In genomic region chr2:241555711-241556110, GRCh38 we compare ENCODE assay signal across 25 cellular contexts. TPM values are rescaled to one million over a fixed set of nuclear protein-coding genes. Genes with fewer than 3 reads are reported as not detected.
A peak's percentile ranks its signal among the peaks of the same experiment; 100 is the strongest.
DNase-seq lines count a peak whose midpoint lies in the region; ATAC-seq, FAIRE-seq and TF ChIP-seq lines count a peak whose summit lies in the region.
"Had no signal": no experiment of that assay in that cellular context is flagged by ENCODE, and none has a peak within 500 bp of the region (broad histone marks: within the 10 kb centered on the region; RNA-seq: fewer than 3 reads in every experiment).

No MANE protein-coding gene starts in this region.

- TF ChIP-seq POLR2A in K562 (conservative IDR thresholded peaks at IDR 0.05), result no peak

- H3K9me1 ChIP-seq in K562 (ENCODE audit: control insufficient read depth, insufficient read depth, low read length) (no peaks in the 10 kb centered on the region), keratinocyte (ENCODE audit: control insufficient read depth, extremely low read depth, insufficient read depth, low read length) (no peaks in the 10 kb centered on the region)

- H4K20me1 ChIP-seq in K562 (replicated peaks; ENCODE audit: control insufficient read depth, insufficient read depth, low read length), result peaks cover 5% of the 10 kb centered on the region; the same call in 1 of the 2 replicates
- no peaks in the 10 kb centered on the region for H4K20me1 ChIP-seq in keratinocyte (ENCODE audit: control insufficient read depth, extremely low read depth, insufficient read depth, low read length)

- H3K36me3 ChIP-seq in K562 (ENCODE audit: control insufficient read depth, insufficient read depth, low read length), result no peaks in the 10 kb centered on the region
- H3K36me3 ChIP-seq in keratinocyte (ENCODE audit: control insufficient read depth in 2 of 2, extremely low read depth in 1 of 2, insufficient read depth in 2 of 2, low read length in 2 of 2), result no peaks in the 10 kb centered on the region
- H3K36me3 ChIP-seq: BLaER1 treated with 17β-estradiol and CSF1 and Interleukin-3, amounts not matched to agents 10 nM and 100 nM had no signal

- no peaks in the 10 kb centered on the region for H3K9me3 ChIP-seq in K562 (replicated peaks; ENCODE audit: control insufficient read depth, insufficient read depth, low read depth, low read length)
- H3K9me3 ChIP-seq in keratinocyte (ENCODE audit: control insufficient read depth, low read depth, low read length), result no peaks in the 10 kb centered on the region
- H3K9me3 ChIP-seq: testis had no signal

- in situ Hi-C loops in K562 (cut with MboI), result no loop called here

- TF ChIP-seq CTCF in K562 (IDR thresholded peaks at IDR 0.05 in 2 of 3, conservative IDR thresholded peaks at IDR 0.05 in 1 of 3; ENCODE audit: insufficient read depth in 2 of 3, low read depth in 1 of 3, low read length in 3 of 3) (no peak), keratinocyte (optimal IDR thresholded peaks at IDR 0.05 in 1 of 3, IDR thresholded peaks at IDR 0.05 in 1 of 3, conservative IDR thresholded peaks at IDR 0.05 in 1 of 3; ENCODE audit: extremely low read depth in 1 of 3, insufficient read depth in 2 of 3, low read length in 3 of 3) (no peak)

- no peak overlapping the region for H3K4me3 ChIP-seq in Jurkat, Clone E6-1 (ENCODE audit: low read length)
- H3K4me3 ChIP-seq in K562 (no peak overlapping the region), keratinocyte (ENCODE audit: control insufficient read depth in 2 of 3, extremely low read depth in 1 of 3, insufficient read depth in 2 of 3, low read depth in 1 of 3, low read length in 3 of 3) (no peak overlapping the region)
- H3K4me3 ChIP-seq: BLaER1 treated with 17β-estradiol and CSF1 and Interleukin-3, amounts not matched to agents 10 nM and 100 nM; testis had no signal

- no peaks in the 10 kb centered on the region for H3K79me2 ChIP-seq in K562 (ENCODE audit: control insufficient read depth, insufficient read depth, low read length)
- H3K79me2 ChIP-seq in keratinocyte (ENCODE audit: control insufficient read depth, insufficient read depth, low read length), result peaks cover 14% of the 10 kb centered on the region

- DNase-seq in COLO668 (lab: John Stamatoyannopoulos, UW; ENCODE audit: unreplicated experiment) (peak; percentile 34), K562 (ENCODE audit: extremely low read depth in 1 of 4, low spot score in 3 of 4) (no peak), keratinocyte (ENCODE audit: low read depth, low spot score) (peak; percentile 83), NCI-H1092 treated with DMSO at 0.1 percent for 48 hours (lab: John Stamatoyannopoulos, UW) (no peak)
- DNase-seq in Jurkat, Clone E6-1 (ENCODE audit: low read depth, low spot score), result peak; percentile 58
- DNase-seq in activated T-cell treated with anti-CD3 and anti-CD28 coated beads, Interleukin-2, amount 50 U/mL, for 48 hours, result no peak
- DNase-seq: ACHN; activated CD4-positive, alpha-beta memory T cell treated with anti-CD3 and anti-CD28 coated beads, Interleukin-2, amount 10 ng/mL, durations not matched to agents 7 days and 5 days; activated CD4-positive, CD25-positive, alpha-beta regulatory T cell; activated naive CD4-positive, alpha-beta T cell treated with anti-CD3 and anti-CD28 coated beads for 36 hours; activated T-cell treated with anti-CD3 and anti-CD28 coated beads for 4 hours; anterior cingulate cortex; HCEC 1CT; MM.1S; NCI-H1694 treated with DMSO at 0.1 percent for 48 hours; NCI-H226; stimulated activated CD4-positive, alpha-beta T cell treated with anti-CD3 and anti-CD28 coated beads, Interleukin-1b, Interleukin-23, amount 100 ng/mL, for 48 hours; T-helper 9 cell; testis had no signal

- 11% methylated on average over 3 of the region's 3 CpGs for WGBS in K562 (ENCODE audit: insufficient coverage, low coverage, missing lambda C conversion rate)

- ATAC-seq in K562 (no peak), HG03342 (IDR thresholded peaks at IDR 0.05; ENCODE audit: unreplicated experiment) (no peak), HG02938 (IDR thresholded peaks at IDR 0.05; ENCODE audit: unreplicated experiment) (no peak)
- ATAC-seq: left lobe of liver; SK-N-SH treated with all-trans-retinoic acid at 6 μM for 48 hours; stimulated activated memory B cell treated with anti-CD40 and anti-IgM and Interleukin-4, amounts not matched to agents 10 μg/mL and 1 μg/mL and 100 μg/mL, for 72 hours had no signal

- POLR2A ChIA-PET in K562 (lab: Yijun Ruan, JAX), result interaction anchor here (0.5 to 0.7 kb wide), 3 partner anchors 37 to 88 kb away, joined by 3 to 4 read pairs (median 4); no protein-coding TSS in a partner anchor

- CTCF ChIA-PET in K562 (lab: Yijun Ruan, JAX; ENCODE audit: low intra/inter-chr PET ratio), result no interaction called here

- no peak for TF ChIP-seq RAD21 in K562 (CRISPR knock-in tag; conservative IDR thresholded peaks at IDR 0.05 in 1 of 2, IDR thresholded peaks at IDR 0.05 in 1 of 2)

- H3K9ac ChIP-seq in K562 (ENCODE audit: insufficient read depth in 1 of 2, low read depth in 2 of 2, low read length in 2 of 2) (no peak overlapping the region), keratinocyte (ENCODE audit: control insufficient read depth, extremely low read depth, insufficient read depth, low read length) (no peak overlapping the region)
- H3K9ac ChIP-seq: BLaER1 treated with 17β-estradiol and CSF1 and Interleukin-3, amounts not matched to agents 10 nM and 100 nM had no signal

- BruUV-seq in K562 (replicated peaks; lab: Mats Ljungman, UMichigan), result no TSS peak

- H3K4me2 ChIP-seq in K562 (ENCODE audit: insufficient read depth, low read length) (no peak overlapping the region), keratinocyte (ENCODE audit: control insufficient read depth, extremely low read depth, insufficient read depth, low read depth, low read length) (peak overlapping the region; percentile 54)

- intact Hi-C loops in K562 (cut with micrococcal nuclease), result no loop called here

- dilution Hi-C loops in keratinocyte (cut with MboI; ENCODE audit: extremely low pct_ligation_motif_present, low sequenced_read_pairs), result no loop called here

- TF ChIP-seq EP300 in K562 (IDR thresholded peaks at IDR 0.05; ENCODE audit: low read length), result no peak

- H2AFZ ChIP-seq in K562 (ENCODE audit: low read depth, low read length), result 0 out of 2 replicates have a peak overlapping the region, but pooled peaks have one; percentile 32
- peak overlapping the region; percentile 6 for H2AFZ ChIP-seq in keratinocyte (ENCODE audit: control insufficient read depth, low read length)

- H3K4me1 ChIP-seq in K562 (replicated peaks in 1 of 2; ENCODE audit: control insufficient read depth in 2 of 2, insufficient read depth in 2 of 2, low read length in 2 of 2) (peaks cover 0 to 39% of the 10 kb centered on the region in 2 experiments; a peak in 2 of 5 replicates), keratinocyte (ENCODE audit: control insufficient read depth, extremely low read depth, insufficient read depth, low read length) (peaks cover 35% of the 10 kb centered on the region)

- H3K27me3 ChIP-seq in K562 (ENCODE audit: control insufficient read depth in 2 of 2, insufficient read depth in 2 of 2, low read length in 2 of 2) (peaks cover 0 to 2% of the 10 kb centered on the region in 2 experiments; a peak in 2 of 5 replicates), keratinocyte (ENCODE audit: control insufficient read depth, extremely low read depth, insufficient read depth, low read length) (no peaks in the 10 kb centered on the region)
- H3K27me3 ChIP-seq: testis had no signal

- H3K27ac ChIP-seq in K562 (ENCODE audit: extremely low read depth, low read depth, low read length) (no peak overlapping the region), keratinocyte (ENCODE audit: control insufficient read depth, insufficient read depth, low read length) (no peak overlapping the region)
- H3K27ac ChIP-seq: BLaER1 treated with 17β-estradiol and CSF1 and Interleukin-3, amounts not matched to agents 10 nM and 100 nM; testis had no signal

- FAIRE-seq in K562 (lab: Jason Lieb, UNC) (no peak), keratinocyte (lab: Jason Lieb, UNC) (peak; percentile 95)

RNA-seq across cellular contexts. Expression of gene BOK, which starts 2.8 kb away (rescaled TPM):
- 2.7 TPM for polyA plus RNA-seq in Jurkat, Clone E6-1 (2012; ENCODE audit: insufficient read depth, insufficient read length)
- total RNA-seq in K562 (2011; cell fraction: chromatin; rRNA removed; ENCODE audit: low replicate concordance), result 0.58 and 3.2 TPM in 2 replicates
- 2.0 and 3.0 TPM in 2 replicates for total RNA-seq in K562 (2011; cell fraction: nucleolus; rRNA removed)
- 0.95 and 1.5 TPM in 2 replicates for total RNA-seq in K562 (2011; cell fraction: nucleoplasm; rRNA removed)
- total RNA-seq in K562 (2014; rRNA removed) (2.9 and 3.1 TPM in 2 replicates), K562 (2014; rRNA removed; fragmentation: Illumina TruSeq; extraction: Trizol) (0.35 and 0.47 TPM in 2 replicates), K562 (2015; rRNA removed; fragmentation: Illumina TruSeq; extraction: Trizol) (0.76 and 0.83 TPM in 2 replicates), K562 (2021) (2.6 and 3.3 TPM in 2 replicates)
- polyA plus RNA-seq in K562 (2011; rRNA removed) (2.0 and 2.7 TPM in 2 replicates), K562 (2014; fragmentation: Illumina TruSeq; extraction: Trizol) (1.2 and 2.4 TPM in 2 replicates), K562 (2014; fragmentation: Nextera tagmentation; extraction: Ambion mirVana) (under 1 TPM in 1 of 2 experiments, not detected in 1; 0.03 TPM), K562 (2014; rRNA removed) (2.3 and 2.8 TPM in 2 replicates), keratinocyte (15.4 to 25.5 TPM (median 21.7 TPM) in 3 replicates)
- polyA plus RNA-seq in K562 (2011; cell fraction: cytosol; rRNA removed), result 3.1 and 11.3 TPM in 2 replicates
- polyA plus RNA-seq in K562 (2011; cell fraction: nucleus; rRNA removed), result 3.9 and 9.0 TPM in 2 replicates
- polyA plus RNA-seq in K562 (2012), result 1.8 TPM in 2 replicates
- 0.81 and 1.6 TPM in 2 replicates for polyA minus RNA-seq in K562 (2011; rRNA and poly(A)+ RNA removed)
- polyA minus RNA-seq in K562 (2011; cell fraction: cytosol; rRNA and poly(A)+ RNA removed), result 2.4 and 3.1 TPM in 2 replicates
- 0.67 TPM in 2 replicates for polyA minus RNA-seq in K562 (2011; cell fraction: nucleus; rRNA and poly(A)+ RNA removed)
- polyA plus RNA-seq in keratinocyte (2011; ENCODE audit: low read depth), result 2.5 TPM
- 14.0 and 34.1 TPM in 2 replicates for polyA plus RNA-seq in keratinocyte (2011; cell fraction: cytosol; rRNA removed)
- 23.1 and 31.0 TPM in 2 replicates for polyA plus RNA-seq in keratinocyte (2011; cell fraction: nucleus; rRNA removed)
- 17.4 and 28.3 TPM in 2 replicates for polyA plus RNA-seq in keratinocyte (2012; ENCODE audit: low replicate concordance)
- polyA minus RNA-seq in keratinocyte, result 13.9 to 21.0 TPM (median 16.8 TPM) in 3 replicates
- polyA minus RNA-seq in keratinocyte (2011; cell fraction: cytosol; rRNA and poly(A)+ RNA removed), result 45.8 TPM
- 13.7 and 14.2 TPM in 2 replicates for polyA minus RNA-seq in keratinocyte (2011; cell fraction: nucleus; rRNA and poly(A)+ RNA removed)
- total RNA-seq: activated naive CD4-positive, alpha-beta T cell treated with anti-CD3 and anti-CD28 coated beads for 36 hours had no signal

RNA-seq across cellular contexts. Expression of gene STK25, which starts 47.3 kb away (rescaled TPM):
- polyA plus RNA-seq in Jurkat, Clone E6-1 (2012; ENCODE audit: insufficient read depth, insufficient read length), result 234 TPM
- total RNA-seq in K562 (2011; cell fraction: chromatin; rRNA removed; ENCODE audit: low replicate concordance), result 304 and 771 TPM in 2 replicates
- total RNA-seq in K562 (2011; cell fraction: nucleolus; rRNA removed), result 391 and 430 TPM in 2 replicates
- 299 and 300 TPM in 2 replicates for total RNA-seq in K562 (2011; cell fraction: nucleoplasm; rRNA removed)
- total RNA-seq in K562 (2014; rRNA removed) (116 and 163 TPM in 2 replicates), K562 (2014; rRNA removed; fragmentation: Illumina TruSeq; extraction: Trizol) (35.0 and 61.9 TPM in 2 replicates), K562 (2015; rRNA removed; fragmentation: Illumina TruSeq; extraction: Trizol) (66.9 and 75.2 TPM in 2 replicates), K562 (2021) (107 and 123 TPM in 2 replicates)
- polyA plus RNA-seq in K562 (2011; rRNA removed) (169 and 218 TPM in 2 replicates), K562 (2014; fragmentation: Illumina TruSeq; extraction: Trizol) (151 and 157 TPM in 2 replicates), K562 (2014; fragmentation: Nextera tagmentation; extraction: Ambion mirVana) (10 to 100 TPM in 1 of 2 experiments, 1 to 10 TPM in 1; 5.4 to 10.3 TPM), K562 (2014; rRNA removed) (177 and 178 TPM in 2 replicates), keratinocyte (237 to 339 TPM (median 242 TPM) in 3 replicates)
- 168 and 300 TPM in 2 replicates for polyA plus RNA-seq in K562 (2011; cell fraction: cytosol; rRNA removed)
- 929 and 1,221 TPM in 2 replicates for polyA plus RNA-seq in K562 (2011; cell fraction: nucleus; rRNA removed)
- 120 and 121 TPM in 2 replicates for polyA plus RNA-seq in K562 (2012)
- 83.1 and 97.9 TPM in 2 replicates for polyA minus RNA-seq in K562 (2011; rRNA and poly(A)+ RNA removed)
- polyA minus RNA-seq in K562 (2011; cell fraction: cytosol; rRNA and poly(A)+ RNA removed), result 60.5 and 75.9 TPM in 2 replicates
- 113 and 164 TPM in 2 replicates for polyA minus RNA-seq in K562 (2011; cell fraction: nucleus; rRNA and poly(A)+ RNA removed)
- polyA plus RNA-seq in keratinocyte (2011; ENCODE audit: low read depth), result 66.7 TPM
- 239 and 299 TPM in 2 replicates for polyA plus RNA-seq in keratinocyte (2011; cell fraction: cytosol; rRNA removed)
- polyA plus RNA-seq in keratinocyte (2011; cell fraction: nucleus; rRNA removed), result 460 and 595 TPM in 2 replicates
- polyA plus RNA-seq in keratinocyte (2012; ENCODE audit: low replicate concordance), result 113 and 131 TPM in 2 replicates
- polyA minus RNA-seq in keratinocyte, result 291 to 647 TPM (median 368 TPM) in 3 replicates
- polyA minus RNA-seq in keratinocyte (2011; cell fraction: cytosol; rRNA and poly(A)+ RNA removed), result 146 TPM
- 112 and 126 TPM in 2 replicates for polyA minus RNA-seq in keratinocyte (2011; cell fraction: nucleus; rRNA and poly(A)+ RNA removed)

Comparison
In these comparisons a context has a peak if more than half of its experiments do, and no peak if none do; other contexts are left out.
1. DNase-seq: peak in COLO668 (single experiment), Jurkat, Clone E6-1 (single experiment) and keratinocyte (single experiment); none in K562 (0 of 4), activated T-cell treated with anti-CD3 and anti-CD28 coated beads, Interleukin-2, amount 50 U/mL, for 48 hours (0 of 2) and NCI-H1092 treated with DMSO at 0.1 percent for 48 hours (single experiment).